12 cellular contexts compared by ENCODE assay signal in genomic region chr6:141675957-141676356, GRCh38.
DNase-seq lines count a peak whose midpoint lies in the region; ATAC-seq, FAIRE-seq and TF ChIP-seq lines count a peak whose summit lies in the region.
"Had no signal": no experiment of that assay in that cellular context is flagged by ENCODE, and none has a peak within 500 bp of the region (broad histone marks: within the 10 kb centered on the region; RNA-seq: fewer than 3 reads in every experiment).

No MANE protein-coding gene starts in this region.

- H3K4me1 Mint-ChIP-seq in effector memory CD8-positive, alpha-beta T cell (ENCODE audit: low read depth in 2 of 2): peaks cover 1 to 4% of the 10 kb centered on the region in 2 donors

- peak; percentile 63 for TF ChIP-seq CTCF in 22Rv1 (IDR thresholded peaks at IDR 0.05)
- no peak for TF ChIP-seq CTCF in coronary artery (IDR thresholded peaks at IDR 0.05)

- no peak overlapping the region for H3K27ac ChIP-seq in 22Rv1
- no peak overlapping the region for H3K27ac ChIP-seq in coronary artery
- H3K27ac ChIP-seq: body of pancreas, testis had no signal

- H3K36me3 Mint-ChIP-seq in effector memory CD8-positive, alpha-beta T cell (ENCODE audit: insufficient read depth): no peaks in the 10 kb centered on the region

- peak; percentile 74 for FAIRE-seq in G401.6 (lab: Jason Lieb, UNC)

- no peak overlapping the region for H3K4me3 Mint-ChIP-seq in effector memory CD8-positive, alpha-beta T cell

- ATAC-seq in effector memory CD8-positive, alpha-beta T cell (replicated peaks): no peak
- ATAC-seq in GM18870 (IDR thresholded peaks at IDR 0.05; ENCODE audit: unreplicated experiment): no peak
- ATAC-seq in GM21390 (IDR thresholded peaks at IDR 0.05; ENCODE audit: unreplicated experiment): no peak
- ATAC-seq: body of pancreas had no signal

- H3K27me3 Mint-ChIP-seq in effector memory CD8-positive, alpha-beta T cell: peaks cover 18 to 27% of the 10 kb centered on the region in 2 donors

- no peak overlapping the region for H3K4me3 ChIP-seq in coronary artery
- H3K4me3 ChIP-seq: body of pancreas, MG63, testis had no signal

- H3K27ac Mint-ChIP-seq in effector memory CD8-positive, alpha-beta T cell: no peak overlapping the region

- in situ Hi-C loops in SK-MEL-5 (cut with HindIII; ENCODE audit: low pct_unique_long_range_greater_than_20kb, low sequenced_read_pairs): no loop called here

- H3K9me3 Mint-ChIP-seq in effector memory CD8-positive, alpha-beta T cell: no peaks in the 10 kb centered on the region

- DNase-seq in SK-MEL-5 (ENCODE audit: low read depth, low spot score) (peak; percentile 50), fibroblast of the conjunctiva (ENCODE audit: low read depth) (peak; percentile 33), coronary artery (ENCODE audit: low spot score) (no peak)
- DNase-seq in effector memory CD8-positive, alpha-beta T cell: no peak
- DNase-seq: body of pancreas; MG63; stimulated activated CD4-positive, alpha-beta T cell treated with anti-CD3 and anti-CD28 coated beads, Interleukin-4, amount 100 ng/mL, for 24 hours; testis had no signal

Comparison
In these comparisons a context has a peak if more than half of its experiments do, and no peak if none do; other contexts are left out.
1. DNase-seq: peak in SK-MEL-5 (single experiment) and fibroblast of the conjunctiva (single experiment); none in effector memory CD8-positive, alpha-beta T cell (0 of 3) and coronary artery (single experiment).